Comparison of ENCODE assay signal across 1 cellular context in genomic region chr3:13009132-13009945, GRCh38.
TF ChIP-seq lines count a peak whose summit lies in the region.

No MANE protein-coding gene starts in this region.

TF ChIP-seq in GM12878, 131 proteins besides CTCF, POLR2A, EP300 and RAD21 (continued from another document):
- no peak for TF ChIP-seq MYC (IDR thresholded peaks at IDR 0.05; ENCODE audit: insufficient read depth, insufficient read length, insufficient replicate concordance, low read length, severe bottlenecking)
- 0 out of 2 replicates have a peak, but pooled peaks have one; percentile 38 for TF ChIP-seq RCOR1 (conservative IDR thresholded peaks at IDR 0.05; ENCODE audit: low read depth, low read length)
- no peak for TF ChIP-seq NFXL1 (IDR thresholded peaks at IDR 0.05; ENCODE audit: borderline replicate concordance)
- TF ChIP-seq JUND (IDR thresholded peaks at IDR 0.05; ENCODE audit: low read depth, low read length) = no peak
- peak; percentile 40; the same call in 1 of the 2 replicates for TF ChIP-seq RB1 (IDR thresholded peaks at IDR 0.05; ENCODE audit: borderline replicate concordance)
- TF ChIP-seq CEBPZ (IDR thresholded peaks at IDR 0.05; ENCODE audit: low read depth, low read length) = no peak
- no peak for TF ChIP-seq NFIC (IDR thresholded peaks at IDR 0.05; ENCODE audit: low read depth, low read length)
- no peak for TF ChIP-seq CBX5 (IDR thresholded peaks at IDR 0.05; ENCODE audit: low read depth)
- no peak for TF ChIP-seq ZNF24 (IDR thresholded peaks at IDR 0.05)
- TF ChIP-seq FOS (IDR thresholded peaks at IDR 0.05; ENCODE audit: borderline replicate concordance, extremely low read depth, insufficient read length) = no peak
- TF ChIP-seq FOXK2 (IDR thresholded peaks at IDR 0.05) = no peak
